In genomic region chr1:206471415-206471801, GRCh38 we compare ENCODE assay signal across 8 cellular contexts. TPM values are rescaled to one million over a fixed set of nuclear protein-coding genes. Genes with fewer than 3 reads are reported as not detected.
DNase-seq lines count a peak whose midpoint lies in the region; ATAC-seq and TF ChIP-seq lines count a peak whose summit lies in the region.

No MANE protein-coding gene starts in this region.

- peak; percentile 69 for DNase-seq in GM12865 (ENCODE audit: low read depth)
- DNase-seq in HL-60 (ENCODE audit: low read depth in 1 of 2, low spot score in 1 of 2), result no peak
- DNase-seq in mammary epithelial cell, result no peak
- DNase-seq in SKM-1 (lab: John Stamatoyannopoulos, UW; ENCODE audit: unreplicated experiment), result no peak
- no peak for DNase-seq in DMS53 (lab: John Stamatoyannopoulos, UW)
- DNase-seq in left ventricle myocardium superior, result no peak
- DNase-seq in EL, result no peak

- peaks cover 11% of the 10 kb centered on the region for H3K79me2 ChIP-seq in mammary epithelial cell (ENCODE audit: insufficient read depth, low read length)

- intact Hi-C loops in mammary epithelial cell (cut with micrococcal nuclease), result no loop called here
- intact Hi-C loops in left ventricle myocardium superior (cut with micrococcal nuclease), result no loop called here

- H3K27me3 ChIP-seq in HL-60 (ENCODE audit: insufficient read depth, poor library complexity, severe bottlenecking) (no peaks in the 10 kb centered on the region), mammary epithelial cell (ENCODE audit: insufficient read depth, low read length) (no peaks in the 10 kb centered on the region), neuron (ENCODE audit: insufficient read depth, low read length) (no peaks in the 10 kb centered on the region)

- no peak overlapping the region for H3K9ac ChIP-seq in mammary epithelial cell (ENCODE audit: insufficient read depth, low read length)

- no peak for TF ChIP-seq CTCF in GM12865 (IDR thresholded peaks at IDR 0.05; ENCODE audit: insufficient read depth, low read depth, low read length, missing control alignments)
- TF ChIP-seq CTCF in HL-60 (IDR thresholded peaks at IDR 0.05; ENCODE audit: insufficient read depth, low read length), result no peak
- no peak for TF ChIP-seq CTCF in mammary epithelial cell (conservative IDR thresholded peaks at IDR 0.05 in 1 of 2, IDR thresholded peaks at IDR 0.05 in 1 of 2; ENCODE audit: extremely low read depth in 1 of 2, insufficient read depth in 1 of 2, low read depth in 1 of 2, low read length in 2 of 2)

- H3K27ac ChIP-seq in HL-60 (replicated peaks), result peak overlapping the region; percentile 71
- H3K27ac ChIP-seq in mammary epithelial cell (ENCODE audit: insufficient read depth, low read depth, low read length), result no peak overlapping the region

- ATAC-seq in left ventricle myocardium superior, result no peak

- WGBS in mammary epithelial cell (ENCODE audit: low coverage, missing lambda C conversion rate), result 94% methylated on average over 2 of the region's 7 CpGs

- CTCF ChIA-PET in mammary epithelial cell (lab: Charles Lee; ENCODE audit: low non-redundant PET), result no interaction called here

- dilution Hi-C loops in mammary epithelial cell (cut with HindIII; ENCODE audit: low sequenced_read_pairs), result no loop called here

- H3K4me1 ChIP-seq in mammary epithelial cell (ENCODE audit: insufficient read depth, low read length) (peaks cover 27% of the 10 kb centered on the region), neuron (ENCODE audit: insufficient read depth, low read length) (peaks cover 22% of the 10 kb centered on the region)

- H3K9me3 ChIP-seq in mammary epithelial cell (replicated peaks; ENCODE audit: insufficient read depth, low read length) (no peaks in the 10 kb centered on the region), neuron (ENCODE audit: low read length) (no peaks in the 10 kb centered on the region)

- peak overlapping the region; percentile 96 for H3K4me2 ChIP-seq in mammary epithelial cell (ENCODE audit: insufficient read depth, low read depth, low read length)

- in situ Hi-C loops in mammary epithelial cell (cut with MboI; ENCODE audit: low sequenced_read_pairs in 2 of 2), result no loop called here

- no peak overlapping the region for H2AFZ ChIP-seq in mammary epithelial cell (ENCODE audit: low read depth, low read length)
- H2AFZ ChIP-seq in neuron (ENCODE audit: low read depth, low read length), result no peak overlapping the region

- H3K36me3 ChIP-seq in mammary epithelial cell (ENCODE audit: insufficient read depth, low read length) (no peaks in the 10 kb centered on the region), neuron (ENCODE audit: insufficient read depth, low read length) (no peaks in the 10 kb centered on the region)

- no TSS peak for BruUV-seq in mammary epithelial cell (replicated peaks; lab: Mats Ljungman, UMichigan)

- no peaks in the 10 kb centered on the region for H4K20me1 ChIP-seq in mammary epithelial cell (ENCODE audit: insufficient read depth, low read length)

- peak overlapping the region; percentile 74 for H3K4me3 ChIP-seq in GM12865 (ENCODE audit: low read depth, low read length)
- peak overlapping the region; percentile 98 for H3K4me3 ChIP-seq in HL-60 (replicated peaks; ENCODE audit: insufficient read depth, low read length)
- peak overlapping the region in 2 of 3 experiments; percentile 70 to 82 for H3K4me3 ChIP-seq in mammary epithelial cell (replicated peaks in 1 of 3; ENCODE audit: insufficient read depth in 1 of 3, low read depth in 2 of 3, low read length in 3 of 3)
- H3K4me3 ChIP-seq in neuron (ENCODE audit: low read length), result peak overlapping the region; percentile 51

RNA-seq across cellular contexts. Expression of gene IKBKE, which starts 1.1 kb away (rescaled TPM):
- 10 to 100 TPM in 1 of 2 donors, 1 to 10 TPM in 1; 9.2 to 11.6 TPM for total RNA-seq in mammary epithelial cell
- polyA plus RNA-seq in mammary epithelial cell, result 6.7 TPM
- 5.5 TPM for polyA minus RNA-seq in mammary epithelial cell
- 0.64 TPM for total RNA-seq in left ventricle myocardium superior

RNA-seq across cellular contexts. Expression of gene RASSF5, which starts 35.9 kb away (rescaled TPM):
- total RNA-seq in mammary epithelial cell (1 to 10 TPM; 3.5 to 6.7 TPM), left ventricle myocardium superior (4.2 TPM)
- 1.8 TPM for polyA plus RNA-seq in mammary epithelial cell
- polyA minus RNA-seq in mammary epithelial cell, result 3.4 TPM
